ENCODE assay signal across 2 cellular contexts in the genomic region with DNA sequence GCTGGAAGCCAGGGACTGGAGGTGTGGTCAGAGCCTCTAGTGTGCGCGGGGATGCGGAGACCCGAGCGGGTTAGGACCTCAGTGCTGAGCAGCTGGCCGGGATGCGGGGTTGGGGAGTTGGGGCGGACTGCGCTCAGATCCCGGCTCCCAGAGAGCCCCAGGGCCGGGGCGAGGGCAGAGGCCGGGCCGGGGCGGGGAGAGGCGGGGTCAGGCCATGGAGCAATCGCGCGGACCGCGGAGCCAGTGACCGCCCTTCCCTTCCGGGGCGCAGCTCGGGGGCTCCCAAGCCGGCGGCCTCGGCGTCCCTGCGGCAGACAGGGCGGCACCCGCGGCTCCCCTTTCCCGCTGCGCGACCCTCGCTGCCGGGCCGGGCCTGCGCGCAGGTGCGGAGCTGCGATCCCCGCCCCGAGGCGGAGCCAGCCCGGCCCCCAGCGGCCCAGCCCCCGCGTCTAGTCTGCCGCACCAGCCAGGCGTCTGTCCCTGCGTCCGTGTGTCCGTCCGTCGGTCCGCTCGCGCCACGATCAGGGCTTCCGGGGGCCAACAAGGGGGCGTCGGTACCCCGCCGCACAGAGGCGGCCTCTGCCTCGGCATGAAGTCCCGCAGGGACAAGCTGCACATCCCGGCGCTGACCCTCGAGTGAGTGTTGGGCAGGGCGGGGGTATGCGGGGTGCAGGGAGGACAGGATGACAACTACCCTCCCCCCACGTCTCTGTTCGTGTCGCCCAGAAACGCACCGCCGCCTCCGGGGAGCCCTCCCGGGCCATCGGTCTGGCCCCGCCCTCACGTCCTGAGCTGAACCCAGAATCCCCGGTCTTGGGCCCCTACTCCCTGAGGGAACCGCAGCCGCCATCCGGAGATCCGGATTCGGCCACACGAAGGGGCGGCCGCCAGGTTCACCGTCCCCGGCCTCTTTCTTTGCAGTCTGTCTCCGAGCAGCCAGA.
TF ChIP-seq lines count a peak whose summit lies in the region.

No MANE protein-coding gene starts in this region.

TF ChIP-seq in HEK293, 187 proteins besides CTCF, POLR2A, EP300 and RAD21 (continued from another document and continues in another):
- TF ChIP-seq ZNF433 (tag by site-specific recombination; IDR thresholded peaks at IDR 0.05; ENCODE audit: low read depth) (no peak), YY1 (tag by site-specific recombination; IDR thresholded peaks at IDR 0.05) (no peak), ZSCAN30 (tag by site-specific recombination; IDR thresholded peaks at IDR 0.05) (peak; percentile 62; the same call in 1 of the 2 replicates), ZNF169 (tag by site-specific recombination; IDR thresholded peaks at IDR 0.05) (no peak), SP2 (tag by site-specific recombination; IDR thresholded peaks at IDR 0.05) (peak; percentile 50), ZNF571 (tag by site-specific recombination; IDR thresholded peaks at IDR 0.05) (no peak), ZNF23 (tag by site-specific recombination; IDR thresholded peaks at IDR 0.05; ENCODE audit: borderline replicate concordance) (no peak), YY2 (tag by site-specific recombination; IDR thresholded peaks at IDR 0.05) (no peak), ZNF621 (tag by site-specific recombination; IDR thresholded peaks at IDR 0.05) (no peak), ZNF391 (tag by site-specific recombination; IDR thresholded peaks at IDR 0.05; ENCODE audit: borderline replicate concordance, low read depth) (no peak), MZF1 (tag by site-specific recombination; IDR thresholded peaks at IDR 0.05; ENCODE audit: borderline replicate concordance) (no peak), ZBTB1 (tag by site-specific recombination; IDR thresholded peaks at IDR 0.05) (no peak), RBAK (tag by site-specific recombination; IDR thresholded peaks at IDR 0.05) (no peak), ZNF521 (tag by site-specific recombination; IDR thresholded peaks at IDR 0.05) (no peak), ZNF501 (tag by site-specific recombination; IDR thresholded peaks at IDR 0.05) (no peak), ZNF664 (tag by site-specific recombination; IDR thresholded peaks at IDR 0.05) (no peak), FEZF1 (tag by site-specific recombination; IDR thresholded peaks at IDR 0.05) (no peak), WT1 (tag by site-specific recombination; IDR thresholded peaks at IDR 0.05) (no peak), ZNF146 (tag by site-specific recombination; IDR thresholded peaks at IDR 0.05) (no peak), ZNF138 (tag by site-specific recombination; IDR thresholded peaks at IDR 0.05; ENCODE audit: borderline replicate concordance) (no peak), ZFP69B (tag by site-specific recombination; IDR thresholded peaks at IDR 0.05) (no peak), REPIN1 (tag by site-specific recombination; IDR thresholded peaks at IDR 0.05; ENCODE audit: low read depth) (no peak)
- TF ChIP-seq, protein P1, sequence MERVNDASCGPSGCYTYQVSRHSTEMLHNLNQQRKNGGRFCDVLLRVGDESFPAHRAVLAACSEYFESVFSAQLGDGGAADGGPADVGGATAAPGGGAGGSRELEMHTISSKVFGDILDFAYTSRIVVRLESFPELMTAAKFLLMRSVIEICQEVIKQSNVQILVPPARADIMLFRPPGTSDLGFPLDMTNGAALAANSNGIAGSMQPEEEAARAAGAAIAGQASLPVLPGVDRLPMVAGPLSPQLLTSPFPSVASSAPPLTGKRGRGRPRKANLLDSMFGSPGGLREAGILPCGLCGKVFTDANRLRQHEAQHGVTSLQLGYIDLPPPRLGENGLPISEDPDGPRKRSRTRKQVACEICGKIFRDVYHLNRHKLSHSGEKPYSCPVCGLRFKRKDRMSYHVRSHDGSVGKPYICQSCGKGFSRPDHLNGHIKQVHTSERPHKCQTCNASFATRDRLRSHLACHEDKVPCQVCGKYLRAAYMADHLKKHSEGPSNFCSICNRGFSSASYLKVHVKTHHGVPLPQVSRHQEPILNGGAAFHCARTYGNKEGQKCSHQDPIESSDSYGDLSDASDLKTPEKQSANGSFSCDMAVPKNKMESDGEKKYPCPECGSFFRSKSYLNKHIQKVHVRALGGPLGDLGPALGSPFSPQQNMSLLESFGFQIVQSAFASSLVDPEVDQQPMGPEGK (tag by site-specific recombination; IDR thresholded peaks at IDR 0.05): peak; percentile 73
- TF ChIP-seq, protein P2, sequence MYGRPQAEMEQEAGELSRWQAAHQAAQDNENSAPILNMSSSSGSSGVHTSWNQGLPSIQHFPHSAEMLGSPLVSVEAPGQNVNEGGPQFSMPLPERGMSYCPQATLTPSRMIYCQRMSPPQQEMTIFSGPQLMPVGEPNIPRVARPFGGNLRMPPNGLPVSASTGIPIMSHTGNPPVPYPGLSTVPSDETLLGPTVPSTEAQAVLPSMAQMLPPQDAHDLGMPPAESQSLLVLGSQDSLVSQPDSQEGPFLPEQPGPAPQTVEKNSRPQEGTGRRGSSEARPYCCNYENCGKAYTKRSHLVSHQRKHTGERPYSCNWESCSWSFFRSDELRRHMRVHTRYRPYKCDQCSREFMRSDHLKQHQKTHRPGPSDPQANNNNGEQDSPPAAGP (tag by site-specific recombination; IDR thresholded peaks at IDR 0.05): no peak
- TF ChIP-seq, protein P3, sequence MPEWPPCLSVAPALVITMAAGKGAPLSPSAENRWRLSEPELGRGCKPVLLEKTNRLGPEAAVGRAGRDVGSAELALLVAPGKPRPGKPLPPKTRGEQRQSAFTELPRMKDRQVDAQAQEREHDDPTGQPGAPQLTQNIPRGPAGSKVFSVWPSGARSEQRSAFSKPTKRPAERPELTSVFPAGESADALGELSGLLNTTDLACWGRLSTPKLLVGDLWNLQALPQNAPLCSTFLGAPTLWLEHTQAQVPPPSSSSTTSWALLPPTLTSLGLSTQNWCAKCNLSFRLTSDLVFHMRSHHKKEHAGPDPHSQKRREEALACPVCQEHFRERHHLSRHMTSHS (tag by site-specific recombination; IDR thresholded peaks at IDR 0.05): no peak
- TF ChIP-seq, protein P4, sequence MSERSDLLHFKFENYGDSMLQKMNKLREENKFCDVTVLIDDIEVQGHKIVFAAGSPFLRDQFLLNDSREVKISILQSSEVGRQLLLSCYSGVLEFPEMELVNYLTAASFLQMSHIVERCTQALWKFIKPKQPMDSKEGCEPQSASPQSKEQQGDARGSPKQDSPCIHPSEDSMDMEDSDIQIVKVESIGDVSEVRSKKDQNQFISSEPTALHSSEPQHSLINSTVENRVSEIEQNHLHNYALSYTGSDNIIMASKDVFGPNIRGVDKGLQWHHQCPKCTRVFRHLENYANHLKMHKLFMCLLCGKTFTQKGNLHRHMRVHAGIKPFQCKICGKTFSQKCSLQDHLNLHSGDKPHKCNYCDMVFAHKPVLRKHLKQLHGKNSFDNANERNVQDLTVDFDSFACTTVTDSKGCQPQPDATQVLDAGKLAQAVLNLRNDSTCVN (tag by site-specific recombination; optimal IDR thresholded peaks at IDR 0.05): peak; percentile 38
- TF ChIP-seq, protein P5, sequence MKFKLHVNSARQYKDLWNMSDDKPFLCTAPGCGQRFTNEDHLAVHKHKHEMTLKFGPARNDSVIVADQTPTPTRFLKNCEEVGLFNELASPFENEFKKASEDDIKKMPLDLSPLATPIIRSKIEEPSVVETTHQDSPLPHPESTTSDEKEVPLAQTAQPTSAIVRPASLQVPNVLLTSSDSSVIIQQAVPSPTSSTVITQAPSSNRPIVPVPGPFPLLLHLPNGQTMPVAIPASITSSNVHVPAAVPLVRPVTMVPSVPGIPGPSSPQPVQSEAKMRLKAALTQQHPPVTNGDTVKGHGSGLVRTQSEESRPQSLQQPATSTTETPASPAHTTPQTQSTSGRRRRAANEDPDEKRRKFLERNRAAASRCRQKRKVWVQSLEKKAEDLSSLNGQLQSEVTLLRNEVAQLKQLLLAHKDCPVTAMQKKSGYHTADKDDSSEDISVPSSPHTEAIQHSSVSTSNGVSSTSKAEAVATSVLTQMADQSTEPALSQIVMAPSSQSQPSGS (tag by site-specific recombination; IDR thresholded peaks at IDR 0.05; ENCODE audit: low read depth): no peak

TF ChIP-seq in WTC11, 78 proteins besides CTCF, POLR2A, EP300 and RAD21 (continued from another document and continues in another):
- TF ChIP-seq, protein P6, sequence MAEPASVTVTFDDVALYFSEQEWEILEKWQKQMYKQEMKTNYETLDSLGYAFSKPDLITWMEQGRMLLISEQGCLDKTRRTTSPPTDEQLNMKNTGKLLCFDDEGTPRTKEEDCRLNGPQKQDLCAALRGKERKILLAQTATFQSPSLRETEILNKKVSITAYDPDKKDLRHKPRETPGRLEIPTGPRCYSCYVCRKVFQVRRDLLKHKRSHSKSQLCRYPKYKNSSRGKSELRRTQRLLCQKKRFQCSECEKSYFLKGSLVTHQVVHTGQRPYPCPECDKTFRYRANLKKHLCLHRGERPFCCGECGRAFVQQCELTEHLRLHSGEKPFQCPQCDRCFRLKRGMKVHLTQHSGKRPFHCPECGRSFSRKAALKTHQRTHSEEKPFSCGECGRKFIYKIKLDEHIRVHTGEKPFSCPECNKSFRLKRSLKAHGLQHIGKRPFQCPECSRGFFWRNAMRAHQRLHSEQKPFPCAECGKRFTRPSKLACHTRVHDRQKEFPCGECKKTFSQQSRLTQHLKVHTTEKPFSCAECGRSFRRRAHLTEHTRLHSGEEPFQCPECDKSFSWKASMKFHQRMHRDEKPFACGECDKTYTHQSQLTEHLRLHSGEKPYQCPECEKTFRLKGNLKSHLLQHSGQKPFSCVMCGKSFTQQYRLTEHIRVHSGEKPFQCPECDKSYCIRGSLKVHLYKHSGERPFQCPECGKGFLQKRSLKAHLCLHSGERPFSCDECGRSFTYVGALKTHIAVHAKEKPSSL (CRISPR knock-in tag; conservative IDR thresholded peaks at IDR 0.05): no peak
- TF ChIP-seq, protein P7, sequence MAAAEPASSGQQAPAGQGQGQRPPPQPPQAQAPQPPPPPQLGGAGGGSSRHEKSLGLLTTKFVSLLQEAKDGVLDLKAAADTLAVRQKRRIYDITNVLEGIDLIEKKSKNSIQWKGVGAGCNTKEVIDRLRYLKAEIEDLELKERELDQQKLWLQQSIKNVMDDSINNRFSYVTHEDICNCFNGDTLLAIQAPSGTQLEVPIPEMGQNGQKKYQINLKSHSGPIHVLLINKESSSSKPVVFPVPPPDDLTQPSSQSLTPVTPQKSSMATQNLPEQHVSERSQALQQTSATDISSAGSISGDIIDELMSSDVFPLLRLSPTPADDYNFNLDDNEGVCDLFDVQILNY (CRISPR knock-in tag; IDR thresholded peaks at IDR 0.05): peak; percentile 30; the same call in 1 of the 2 replicates
- no peak for TF ChIP-seq CREM (CRISPR knock-in tag; IDR thresholded peaks at IDR 0.05)
- TF ChIP-seq ESRRA (CRISPR knock-in tag; IDR thresholded peaks at IDR 0.05; ENCODE audit: borderline replicate concordance): no peak
- no peak for TF ChIP-seq NFYB (CRISPR knock-in tag; conservative IDR thresholded peaks at IDR 0.05; ENCODE audit: low read depth)
- TF ChIP-seq ZNF317 (CRISPR knock-in tag; IDR thresholded peaks at IDR 0.05; ENCODE audit: borderline replicate concordance, low read depth): no peak
- TF ChIP-seq, protein P8, sequence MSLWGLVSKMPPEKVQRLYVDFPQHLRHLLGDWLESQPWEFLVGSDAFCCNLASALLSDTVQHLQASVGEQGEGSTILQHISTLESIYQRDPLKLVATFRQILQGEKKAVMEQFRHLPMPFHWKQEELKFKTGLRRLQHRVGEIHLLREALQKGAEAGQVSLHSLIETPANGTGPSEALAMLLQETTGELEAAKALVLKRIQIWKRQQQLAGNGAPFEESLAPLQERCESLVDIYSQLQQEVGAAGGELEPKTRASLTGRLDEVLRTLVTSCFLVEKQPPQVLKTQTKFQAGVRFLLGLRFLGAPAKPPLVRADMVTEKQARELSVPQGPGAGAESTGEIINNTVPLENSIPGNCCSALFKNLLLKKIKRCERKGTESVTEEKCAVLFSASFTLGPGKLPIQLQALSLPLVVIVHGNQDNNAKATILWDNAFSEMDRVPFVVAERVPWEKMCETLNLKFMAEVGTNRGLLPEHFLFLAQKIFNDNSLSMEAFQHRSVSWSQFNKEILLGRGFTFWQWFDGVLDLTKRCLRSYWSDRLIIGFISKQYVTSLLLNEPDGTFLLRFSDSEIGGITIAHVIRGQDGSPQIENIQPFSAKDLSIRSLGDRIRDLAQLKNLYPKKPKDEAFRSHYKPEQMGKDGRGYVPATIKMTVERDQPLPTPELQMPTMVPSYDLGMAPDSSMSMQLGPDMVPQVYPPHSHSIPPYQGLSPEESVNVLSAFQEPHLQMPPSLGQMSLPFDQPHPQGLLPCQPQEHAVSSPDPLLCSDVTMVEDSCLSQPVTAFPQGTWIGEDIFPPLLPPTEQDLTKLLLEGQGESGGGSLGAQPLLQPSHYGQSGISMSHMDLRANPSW (CRISPR knock-in tag; conservative IDR thresholded peaks at IDR 0.05; ENCODE audit: low read depth): no peak
- no peak for TF ChIP-seq TEAD1 (CRISPR knock-in tag; IDR thresholded peaks at IDR 0.05)
- TF ChIP-seq, protein P9, sequence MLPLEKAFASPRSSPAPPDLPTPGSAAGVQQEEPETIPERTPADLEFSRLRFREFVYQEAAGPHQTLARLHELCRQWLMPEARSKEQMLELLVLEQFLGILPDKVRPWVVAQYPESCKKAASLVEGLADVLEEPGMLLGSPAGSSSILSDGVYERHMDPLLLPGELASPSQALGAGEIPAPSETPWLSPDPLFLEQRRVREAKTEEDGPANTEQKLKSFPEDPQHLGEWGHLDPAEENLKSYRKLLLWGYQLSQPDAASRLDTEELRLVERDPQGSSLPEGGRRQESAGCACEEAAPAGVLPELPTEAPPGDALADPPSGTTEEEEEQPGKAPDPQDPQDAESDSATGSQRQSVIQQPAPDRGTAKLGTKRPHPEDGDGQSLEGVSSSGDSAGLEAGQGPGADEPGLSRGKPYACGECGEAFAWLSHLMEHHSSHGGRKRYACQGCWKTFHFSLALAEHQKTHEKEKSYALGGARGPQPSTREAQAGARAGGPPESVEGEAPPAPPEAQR (CRISPR knock-in tag; IDR thresholded peaks at IDR 0.05): no peak
- TF ChIP-seq NR1H2 (CRISPR knock-in tag; IDR thresholded peaks at IDR 0.05): no peak
- TF ChIP-seq JAZF1 (CRISPR knock-in tag; IDR thresholded peaks at IDR 0.05): no peak
- no peak for TF ChIP-seq PRRX2 (CRISPR knock-in tag; IDR thresholded peaks at IDR 0.05)
- TF ChIP-seq, protein P10, sequence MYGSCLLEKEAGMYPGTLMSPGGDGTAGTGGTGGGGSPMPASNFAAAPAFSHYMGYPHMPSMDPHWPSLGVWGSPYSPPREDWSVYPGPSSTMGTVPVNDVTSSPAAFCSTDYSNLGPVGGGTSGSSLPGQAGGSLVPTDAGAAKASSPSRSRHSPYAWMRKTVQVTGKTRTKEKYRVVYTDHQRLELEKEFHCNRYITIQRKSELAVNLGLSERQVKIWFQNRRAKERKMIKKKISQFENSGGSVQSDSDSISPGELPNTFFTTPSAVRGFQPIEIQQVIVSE (CRISPR knock-in tag; IDR thresholded peaks at IDR 0.05; ENCODE audit: borderline replicate concordance): no peak
- TF ChIP-seq, protein P11, sequence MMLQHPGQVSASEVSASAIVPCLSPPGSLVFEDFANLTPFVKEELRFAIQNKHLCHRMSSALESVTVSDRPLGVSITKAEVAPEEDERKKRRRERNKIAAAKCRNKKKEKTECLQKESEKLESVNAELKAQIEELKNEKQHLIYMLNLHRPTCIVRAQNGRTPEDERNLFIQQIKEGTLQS (CRISPR knock-in tag; conservative IDR thresholded peaks at IDR 0.05): no peak
- TF ChIP-seq ZNF416 (CRISPR knock-in tag; IDR thresholded peaks at IDR 0.05): no peak
- TF ChIP-seq, protein P12, sequence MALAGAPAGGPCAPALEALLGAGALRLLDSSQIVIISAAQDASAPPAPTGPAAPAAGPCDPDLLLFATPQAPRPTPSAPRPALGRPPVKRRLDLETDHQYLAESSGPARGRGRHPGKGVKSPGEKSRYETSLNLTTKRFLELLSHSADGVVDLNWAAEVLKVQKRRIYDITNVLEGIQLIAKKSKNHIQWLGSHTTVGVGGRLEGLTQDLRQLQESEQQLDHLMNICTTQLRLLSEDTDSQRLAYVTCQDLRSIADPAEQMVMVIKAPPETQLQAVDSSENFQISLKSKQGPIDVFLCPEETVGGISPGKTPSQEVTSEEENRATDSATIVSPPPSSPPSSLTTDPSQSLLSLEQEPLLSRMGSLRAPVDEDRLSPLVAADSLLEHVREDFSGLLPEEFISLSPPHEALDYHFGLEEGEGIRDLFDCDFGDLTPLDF (CRISPR knock-in tag; IDR thresholded peaks at IDR 0.05): no peak
- TF ChIP-seq NR2C2 (CRISPR knock-in tag; IDR thresholded peaks at IDR 0.05): no peak
- peak; percentile 36; the same call in 1 of the 2 replicates for TF ChIP-seq FOXP1 (CRISPR knock-in tag; IDR thresholded peaks at IDR 0.05; ENCODE audit: borderline replicate concordance)
